1 cellular context compared by ENCODE assay signal in genomic region chr11:94132152-94132558, GRCh38.
TF ChIP-seq lines count a peak whose summit lies in the region.

No MANE protein-coding gene starts in this region.

TF ChIP-seq in IMR-90, 13 proteins besides CTCF, POLR2A, EP300 and RAD21 (continued from another document):
- TF ChIP-seq, protein P1, sequence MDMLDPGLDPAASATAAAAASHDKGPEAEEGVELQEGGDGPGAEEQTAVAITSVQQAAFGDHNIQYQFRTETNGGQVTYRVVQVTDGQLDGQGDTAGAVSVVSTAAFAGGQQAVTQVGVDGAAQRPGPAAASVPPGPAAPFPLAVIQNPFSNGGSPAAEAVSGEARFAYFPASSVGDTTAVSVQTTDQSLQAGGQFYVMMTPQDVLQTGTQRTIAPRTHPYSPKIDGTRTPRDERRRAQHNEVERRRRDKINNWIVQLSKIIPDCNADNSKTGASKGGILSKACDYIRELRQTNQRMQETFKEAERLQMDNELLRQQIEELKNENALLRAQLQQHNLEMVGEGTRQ (IDR thresholded peaks at IDR 0.05; ENCODE audit: low read depth, low read length): peak; percentile 73
- no peak for TF ChIP-seq SMC3 (IDR thresholded peaks at IDR 0.05; ENCODE audit: low read depth, low read length)
- peak; percentile 81; the same call in 1 of the 2 replicates for TF ChIP-seq MXI1 (IDR thresholded peaks at IDR 0.05; ENCODE audit: borderline replicate concordance, low read depth, low read length)
- TF ChIP-seq BHLHE40 (IDR thresholded peaks at IDR 0.05; ENCODE audit: low read depth, low read length): peak; percentile 42; the same call in 1 of the 2 replicates
- TF ChIP-seq NFE2L2 (IDR thresholded peaks at IDR 0.05; ENCODE audit: low read depth, low read length): peak; percentile 43; the same call in 1 of the 2 replicates
- TF ChIP-seq MAZ (IDR thresholded peaks at IDR 0.05; ENCODE audit: borderline replicate concordance, low read depth, low read length): peak; percentile 30; the same call in 1 of the 2 replicates
